39 cellular contexts compared by ENCODE assay signal in genomic region chr19:40893112-40893511, GRCh38. TPM values are rescaled to one million over a fixed set of nuclear protein-coding genes. Genes with fewer than 3 reads are reported as not detected.
"Had no signal": no experiment of that assay in that cellular context is flagged by ENCODE, and none has a peak within 500 bp of the region (broad histone marks: within the 10 kb centered on the region; RNA-seq: fewer than 3 reads in every experiment).

No MANE protein-coding gene starts in this region.

- H3K9ac ChIP-seq: KMS-11 had no signal

- H3K36me3 ChIP-seq: MG63 had no signal

- H3K4me2 ChIP-seq: KMS-11 had no signal

- DNase-seq: Karpas-422, Kasumi-1, MG63, MM.1S, MV-4-11, NCI-H1048, NCI-H1092, NCI-H1092 treated with DMSO at 0.1 percent for 48 hours, NCI-H1105, NCI-H1105 treated with DMSO at 0.1 percent for 48 hours, NCI-H1417, NCI-H1417 treated with DMSO at 0.1 percent for 48 hours, NCI-H1436, NCI-H1436 treated with DMSO at 0.1 percent for 48 hours, NCI-H146, NCI-H1694, NCI-H1694 treated with DMSO at 0.1 percent for 48 hours, NCI-H187, NCI-H187 treated with DMSO at 0.1 percent for 48 hours, NCI-H1930, NCI-H2029, NCI-H2029 treated with DMSO at 0.1 percent for 48 hours, NCI-H2081, NCI-H2081 treated with DMSO at 0.1 percent for 48 hours, NCI-H2107, NCI-H2171, NCI-H2171 treated with DMSO at 0.1 percent for 48 hours, NCI-H2227 treated with DMSO at 0.1 percent for 48 hours, NCI-H226, NCI-H345, NCI-H446 treated with DMSO at 0.1 percent for 48 hours, NCI-H510A, NCI-H510A treated with DMSO at 0.1 percent for 48 hours, NCI-H524 had no signal

- H3K9me3 ChIP-seq: MG63 had no signal

- H3K4me3 ChIP-seq: MG63 had no signal

- H3K27ac ChIP-seq: KMS-11 had no signal

RNA-seq across cellular contexts. Expression of gene CYP2A7, which starts 11.1 kb away (rescaled TPM):
- total RNA-seq: LHCN-M2, M059J, MCF 10A, NCI-H460 had no signal

RNA-seq across cellular contexts. Expression of gene CYP2A6, which starts 42.9 kb away (rescaled TPM):
- total RNA-seq: LHCN-M2, M059J, MCF 10A, NCI-H460 had no signal
